ENCODE assay signal across 8 cellular contexts in the genomic region with DNA sequence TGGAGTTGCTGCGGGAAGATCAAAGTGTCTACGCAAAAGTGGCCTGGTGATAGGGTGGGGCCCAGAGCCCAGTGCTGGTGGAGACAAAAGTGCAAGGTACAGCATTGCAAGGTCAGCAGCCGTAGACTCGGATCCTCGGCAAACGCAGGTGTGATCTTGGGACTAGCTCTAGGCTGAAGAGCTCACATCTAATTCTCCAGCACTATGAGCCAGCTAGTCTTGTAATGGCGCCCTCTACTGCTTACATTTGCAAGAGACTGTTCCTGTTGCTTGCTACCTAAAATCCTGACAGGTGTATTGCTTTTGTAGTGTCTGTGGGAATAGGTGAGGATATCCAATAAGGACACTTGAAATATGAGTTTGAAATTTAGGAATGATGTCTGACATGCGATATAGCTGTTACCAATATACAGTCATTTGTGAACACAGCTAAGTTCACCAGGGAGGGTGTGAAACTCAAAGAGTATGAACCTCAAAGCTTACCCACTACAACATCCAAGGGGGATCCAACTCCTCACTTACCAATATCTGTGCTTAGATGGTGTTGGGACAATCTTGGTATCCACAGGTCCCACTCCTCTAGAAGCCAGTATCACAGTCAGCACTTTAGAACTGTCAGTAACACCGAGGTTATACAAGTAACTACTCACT. TPM values are rescaled to one million over a fixed set of nuclear protein-coding genes. Genes with fewer than 3 reads are reported as not detected.
DNase-seq lines count a peak whose midpoint lies in the region; ATAC-seq, FAIRE-seq and TF ChIP-seq lines count a peak whose summit lies in the region.

No MANE protein-coding gene starts in this region.

- H3K9ac ChIP-seq in H1 (replicated peaks in 1 of 4; ENCODE audit: extremely low read depth in 1 of 4, low read depth in 3 of 4, low read length in 3 of 4), result no peak overlapping the region
- H3K9ac ChIP-seq in neural progenitor cell, result no peak overlapping the region

- ATAC-seq in GM18873 (IDR thresholded peaks at IDR 0.05; ENCODE audit: low FRiP score, unreplicated experiment) (peak; percentile 74), HG03103 (IDR thresholded peaks at IDR 0.05; ENCODE audit: low read depth, unreplicated experiment) (peak; percentile 77), HG03108 (IDR thresholded peaks at IDR 0.05; ENCODE audit: unreplicated experiment) (no peak)

- no peak for TF ChIP-seq EP300 in H1 (IDR thresholded peaks at IDR 0.05; ENCODE audit: borderline replicate concordance in 1 of 2, low read depth in 2 of 2, low read length in 2 of 2)

- H3K23ac ChIP-seq in H1 (ENCODE audit: insufficient read length), result no peak overlapping the region

- H3K4me1 Mint-ChIP-seq in neural progenitor cell, result no peaks in the 10 kb centered on the region

- H2BK15ac ChIP-seq in H1 (ENCODE audit: low read length), result no peak overlapping the region

- H3K4me2 ChIP-seq in H1 (ENCODE audit: insufficient read depth in 1 of 2, low read depth in 2 of 2, low read length in 2 of 2) (no peak overlapping the region), neural progenitor cell (no peak overlapping the region)

- H2BK5ac ChIP-seq in H1 (ENCODE audit: low read depth, low read length), result no peak overlapping the region

- TF ChIP-seq CTCF in H1 (IDR thresholded peaks at IDR 0.05; ENCODE audit: control extremely low read depth in 1 of 3, insufficient read depth in 1 of 3, low read depth in 1 of 3, low read length in 3 of 3), result peak in 2 of 3 experiments; percentile 83 to 87; a peak in 3 of 4 replicates
- peak; percentile 81 for TF ChIP-seq CTCF in neural progenitor cell (IDR thresholded peaks at IDR 0.05)

- H3K36me3 Mint-ChIP-seq in neural progenitor cell, result no peaks in the 10 kb centered on the region

- H3K36me3 ChIP-seq in H1 (ENCODE audit: control insufficient read depth in 2 of 4, insufficient read depth in 4 of 4, low read length in 3 of 4) (no peaks in the 10 kb centered on the region), neural progenitor cell (no peaks in the 10 kb centered on the region)

- WGBS in H1 (ENCODE audit: extremely low coverage in 1 of 2, insufficient coverage in 1 of 2, insufficient read length in 1 of 2, insufficient replicate concordance in 2 of 2, low coverage in 1 of 2, low lambda C conversion rate in 2 of 2, missing lambda C conversion rate in 1 of 2), 2 experiments, result 52% methylated on average over 9 of the region's 9 CpGs; no CpG with 5 or more reads in 1 of the 2 experiments

- H4K5ac ChIP-seq in H1 (ENCODE audit: insufficient read length, low read depth, low read length), result no peak overlapping the region

- H3K27me3 Mint-ChIP-seq in neural progenitor cell (ENCODE audit: insufficient read depth, low read depth), result no peaks in the 10 kb centered on the region

- H3K4me1 ChIP-seq in H1 (replicated peaks in 1 of 4; ENCODE audit: control insufficient read depth in 3 of 4, insufficient read depth in 4 of 4, low read length in 3 of 4) (no peaks in the 10 kb centered on the region), neural progenitor cell (no peaks in the 10 kb centered on the region)

- H3K27ac Mint-ChIP-seq in neural progenitor cell, result no peak overlapping the region

- H2BK12ac ChIP-seq in H1 (ENCODE audit: low read depth, low read length), result no peak overlapping the region; the same call in 1 of the 2 replicates

- no peak overlapping the region for H2BK120ac ChIP-seq in H1 (replicated peaks; ENCODE audit: low read depth, low read length)

- peak; percentile 33 for DNase-seq in Ammon's horn (ENCODE audit: low spot score)
- DNase-seq in NCI-H226, result peak; percentile 28
- peak; percentile 50 to 72 for DNase-seq in activated CD4-positive, alpha-beta T cell treated with anti-CD3 and anti-CD28 coated beads for 4 hours
- peak; percentile 44 to 60 for DNase-seq in H1 (ENCODE audit: low read depth in 1 of 2, low spot score in 2 of 2)
- peak; percentile 84 for DNase-seq in neural progenitor cell (ENCODE audit: low spot score)

- no peak overlapping the region for H3K56ac ChIP-seq in H1 (replicated peaks; ENCODE audit: insufficient read length, low read depth, low read length)

- H3K9me3 ChIP-seq in H1 (ENCODE audit: insufficient read depth in 2 of 2, low read depth in 1 of 2, low read length in 1 of 2), result no peaks in the 10 kb centered on the region
- no peaks in the 10 kb centered on the region for H3K9me3 ChIP-seq in neural progenitor cell (ENCODE audit: low read depth)

- no peak overlapping the region for H3K14ac ChIP-seq in H1 (ENCODE audit: insufficient read length)

- H4K20me1 ChIP-seq in H1 (replicated peaks in 1 of 2; ENCODE audit: control insufficient read depth in 1 of 2, insufficient read depth in 2 of 2, low read length in 2 of 2) (no peaks in the 10 kb centered on the region), neural progenitor cell (ENCODE audit: low read depth) (no peaks in the 10 kb centered on the region)

- H3K4me3 Mint-ChIP-seq in neural progenitor cell, result no peak overlapping the region

- peak; percentile 77 to 87 for TF ChIP-seq RAD21 in H1 (IDR thresholded peaks at IDR 0.05 in 1 of 2, conservative IDR thresholded peaks at IDR 0.05 in 1 of 2; ENCODE audit: low read depth in 2 of 2, low read length in 2 of 2)

- POLR2A ChIA-PET in H1 (lab: Charles Lee; ENCODE audit: partially characterized antibody), result no interaction called here

- CTCF ChIA-PET in H1 (lab: Charles Lee; ENCODE audit: partially characterized antibody), result interaction anchor here (0.5 to 2.3 kb wide), 38 partner anchors 9 to 457 kb away, joined by 3 to 16 read pairs (median 4); a partner anchor contains a TSS

- no peaks in the 10 kb centered on the region for H3K27me3 ChIP-seq in H1 (replicated peaks in 1 of 4; ENCODE audit: control insufficient read depth in 3 of 4, extremely low read depth in 1 of 4, insufficient read depth in 3 of 4, low read length in 3 of 4)
- no peaks in the 10 kb centered on the region for H3K27me3 ChIP-seq in neural progenitor cell

- H2BK20ac ChIP-seq in H1 (ENCODE audit: low read length), result no peak overlapping the region

- H4K8ac ChIP-seq in H1 (ENCODE audit: extremely low read depth, insufficient read depth, low read length), result no peak overlapping the region

- H2AFZ ChIP-seq in H1 (ENCODE audit: low read length) (no peak overlapping the region), neural progenitor cell (replicated peaks) (no peak overlapping the region)

- H3K27ac ChIP-seq in H1 (ENCODE audit: low read depth, low read length) (no peak overlapping the region), neural progenitor cell (no peak overlapping the region)

- H3K79me1 ChIP-seq in H1 (ENCODE audit: low read depth, low read length), result no peaks in the 10 kb centered on the region

- H2AK5ac ChIP-seq in H1 (ENCODE audit: low read depth, low read length), result no peak overlapping the region

- peak; percentile 98 for FAIRE-seq in H1 (lab: Jason Lieb, UNC)

- no peak overlapping the region for H3K18ac ChIP-seq in H1 (ENCODE audit: extremely low read depth, low read length)

- no peaks in the 10 kb centered on the region for H3F3A ChIP-seq in neural progenitor cell (ENCODE audit: low read depth)

- H3K79me2 ChIP-seq in H1 (ENCODE audit: control insufficient read depth in 1 of 2, insufficient read depth in 2 of 2, low read length in 2 of 2) (no peaks in the 10 kb centered on the region), neural progenitor cell (ENCODE audit: low read depth) (no peaks in the 10 kb centered on the region)

- no peak overlapping the region for H3K4ac ChIP-seq in H1 (replicated peaks; ENCODE audit: insufficient read length, low read depth, low read length)

- no peaks in the 10 kb centered on the region for H3K9me3 Mint-ChIP-seq in neural progenitor cell

- H4K91ac ChIP-seq in H1 (replicated peaks; ENCODE audit: insufficient read length, low read length), result no peak overlapping the region

- no peak for TF ChIP-seq POLR2A in H1 (IDR thresholded peaks at IDR 0.05; ENCODE audit: control extremely low read depth in 1 of 2, low read depth in 2 of 2, low read length in 2 of 2)

- H3K4me3 ChIP-seq in H1 (ENCODE audit: extremely low read depth in 1 of 4, insufficient read depth in 2 of 4, low read depth in 3 of 4, low read length in 4 of 4) (no peak overlapping the region), neural progenitor cell (no peak overlapping the region)

- no peaks in the 10 kb centered on the region; the same call in 1 of the 2 replicates for H3K23me2 ChIP-seq in H1 (ENCODE audit: low read depth, low read length)

TF ChIP-seq in H1, 55 proteins besides CTCF, POLR2A, EP300 and RAD21:
- peak; percentile 22; the same call in 1 of the 2 replicates for TF ChIP-seq MAFK (IDR thresholded peaks at IDR 0.05; ENCODE audit: low read depth, low read length)
- TF ChIP-seq, protein P1, sequence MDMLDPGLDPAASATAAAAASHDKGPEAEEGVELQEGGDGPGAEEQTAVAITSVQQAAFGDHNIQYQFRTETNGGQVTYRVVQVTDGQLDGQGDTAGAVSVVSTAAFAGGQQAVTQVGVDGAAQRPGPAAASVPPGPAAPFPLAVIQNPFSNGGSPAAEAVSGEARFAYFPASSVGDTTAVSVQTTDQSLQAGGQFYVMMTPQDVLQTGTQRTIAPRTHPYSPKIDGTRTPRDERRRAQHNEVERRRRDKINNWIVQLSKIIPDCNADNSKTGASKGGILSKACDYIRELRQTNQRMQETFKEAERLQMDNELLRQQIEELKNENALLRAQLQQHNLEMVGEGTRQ (IDR thresholded peaks at IDR 0.05; ENCODE audit: low read length), result no peak

RNA-seq across cellular contexts. Expression of a gene that starts 58.4 kb away (rescaled TPM):
- not detected in 2 replicates for total RNA-seq in H1 (2021; fragmentation: NEBNext Ultra II Directional; extraction: Animal tissue kit (Norgen Biotek cat#: 25700))
- polyA plus RNA-seq in H1 (2011; rRNA removed), result not detected in 2 replicates
- polyA plus RNA-seq in H1 (2011; cell fraction: cytosol; rRNA removed), result not detected
- polyA plus RNA-seq in H1 (2011; cell fraction: nucleus; rRNA removed), result not detected
- not detected in 4 replicates for polyA plus RNA-seq in H1 (2012, experiment 1 of 2)
- not detected for polyA plus RNA-seq in H1 (2012, experiment 2 of 2)
- polyA plus RNA-seq in H1 (2013, experiment 1 of 2), result not detected
- 0.02 TPM for polyA plus RNA-seq in H1 (2013, experiment 2 of 2)
- not detected in 2 replicates for polyA minus RNA-seq in H1 (2011; rRNA and poly(A)+ RNA removed)
- not detected for polyA minus RNA-seq in H1 (2011; cell fraction: cytosol; rRNA and poly(A)+ RNA removed)
- polyA minus RNA-seq in H1 (2011; cell fraction: nucleus; rRNA and poly(A)+ RNA removed), result not detected
- 0.04 and 0.12 TPM in 2 replicates for total RNA-seq in neural progenitor cell (ENCODE audit: low replicate concordance)

Comparison
In these comparisons a context has a peak if more than half of its experiments do, and no peak if none do; other contexts are left out.
1. DNase-seq: peak in every context shown above with its lines; median percentile 84 in neural progenitor cell; 61 in activated CD4-positive, alpha-beta T cell treated with anti-CD3 and anti-CD28 coated beads for 4 hours; 52 in H1; 33 in Ammon's horn; 28 in NCI-H226.